In the genomic region with DNA sequence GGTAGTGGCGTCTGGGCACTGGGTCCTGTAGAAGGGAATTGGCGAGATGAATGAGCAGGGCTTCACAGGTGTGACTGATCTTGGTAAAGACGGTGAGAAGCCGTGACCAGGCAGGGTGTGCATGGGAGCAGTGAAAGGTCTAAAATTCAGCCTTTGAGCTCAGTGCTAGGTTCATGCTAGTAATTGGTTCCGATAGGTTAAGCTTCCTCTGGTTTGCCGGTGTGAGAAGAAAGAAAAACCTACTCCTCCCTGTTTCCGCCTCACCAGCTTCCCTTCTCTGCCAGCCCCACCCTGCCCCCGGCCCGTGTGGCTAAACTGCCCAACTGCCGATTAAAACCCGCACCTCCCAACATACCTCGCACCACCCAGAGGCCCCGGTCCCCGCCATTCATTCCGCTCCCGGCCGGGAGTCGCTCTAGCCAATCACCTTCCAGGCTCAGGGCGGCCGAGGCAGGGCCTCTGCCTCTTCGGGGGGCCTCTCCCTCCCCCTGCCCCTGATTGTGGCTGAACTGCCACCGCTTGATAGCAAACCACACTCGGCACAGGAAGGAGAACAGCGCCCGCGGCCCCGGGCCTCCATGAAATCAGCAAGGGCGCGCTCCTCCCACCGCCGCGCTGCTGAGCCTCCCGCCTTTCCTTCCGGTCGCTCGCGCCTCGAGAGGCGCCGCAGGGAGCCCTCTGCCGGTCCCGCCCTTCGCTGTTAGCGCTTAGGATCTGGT, we compare ENCODE assay signal across 7 cellular contexts. TPM values are rescaled to one million over a fixed set of nuclear protein-coding genes. Genes with fewer than 3 reads are reported as not detected.
DNase-seq lines count a peak whose midpoint lies in the region; ATAC-seq lines count a peak whose summit lies in the region.

No MANE protein-coding gene starts in this region.

- DNase-seq in NCI-H2081 (lab: John Stamatoyannopoulos, UW) = peak; percentile 97 to 98
- DNase-seq in T1000 (lab: John Stamatoyannopoulos, UW) = peak; percentile 24
- peak; percentile 90 for DNase-seq in astrocyte of the hippocampus (ENCODE audit: low read depth, low spot score)
- DNase-seq in iPS DF 19.7 (ENCODE audit: low read depth, low spot score) = peak; percentile 69
- DNase-seq in sciatic nerve (ENCODE audit: low spot score) = peak; percentile 88

- ATAC-seq in GM18511 (IDR thresholded peaks at IDR 0.05; ENCODE audit: unreplicated experiment) = peak; percentile 75
- peak; percentile 54 for ATAC-seq in HG03025 (IDR thresholded peaks at IDR 0.05; ENCODE audit: low FRiP score, unreplicated experiment)
- ATAC-seq in sciatic nerve = peak; percentile 94

- intact Hi-C loops in sciatic nerve (cut with DNase I) = no loop called here

RNA-seq across cellular contexts. Expression of a gene that starts 7.3 kb away (rescaled TPM):
- total RNA-seq in sciatic nerve = 10.0 TPM

Comparison
In these comparisons a context has a peak if more than half of its experiments do, and no peak if none do; other contexts are left out.
1. Peak in every context shown above with its lines: DNase-seq and ATAC-seq.
2. DNase-seq: peak in every context shown above with its lines; median percentile 98 in NCI-H2081; 90 in astrocyte of the hippocampus; 88 in sciatic nerve; 69 in iPS DF 19.7; 24 in T1000.